ENCODE assay signal across 9 cellular contexts in the genomic region with DNA sequence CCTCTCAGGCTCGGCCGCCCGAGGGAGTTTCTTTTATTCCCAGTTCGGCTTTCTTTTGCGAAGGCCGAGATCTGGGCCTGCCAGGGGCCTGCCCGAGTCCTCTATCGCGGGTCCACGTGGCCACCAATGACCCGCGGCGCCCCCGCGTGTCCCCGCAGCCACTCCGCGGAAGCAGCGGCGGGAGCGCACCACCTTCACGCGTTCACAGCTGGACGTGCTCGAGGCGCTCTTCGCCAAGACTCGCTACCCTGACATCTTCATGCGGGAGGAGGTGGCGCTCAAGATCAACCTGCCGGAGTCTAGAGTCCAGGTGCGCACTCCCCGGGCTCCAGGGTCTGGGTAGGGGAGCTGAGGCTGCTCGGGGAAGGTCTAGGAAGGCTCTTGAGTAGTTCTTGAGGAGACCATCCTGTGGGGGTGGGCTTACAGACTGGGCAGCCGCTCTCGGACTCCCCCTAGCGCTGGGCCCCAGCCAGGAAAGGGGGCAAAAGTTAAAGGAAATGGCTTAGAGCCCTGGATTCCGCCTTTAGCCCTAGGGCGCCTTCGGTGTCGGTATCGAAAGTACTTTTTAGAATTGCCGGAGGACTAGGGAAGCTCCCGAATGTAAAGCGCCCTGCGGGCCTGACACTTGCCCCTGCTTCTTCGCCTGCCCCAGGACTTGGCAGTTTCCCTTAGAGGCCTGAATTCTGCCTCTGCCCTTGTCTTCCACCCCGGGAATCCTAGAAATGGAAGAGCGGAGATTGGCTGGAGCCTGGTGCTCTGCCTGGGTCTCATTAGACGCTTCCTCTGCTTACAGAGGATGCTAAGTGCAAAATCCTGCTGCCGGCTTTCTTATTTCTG. TPM values are rescaled to one million over a fixed set of nuclear protein-coding genes. Genes with fewer than 3 reads are reported as not detected.
DNase-seq lines count a peak whose midpoint lies in the region; FAIRE-seq and TF ChIP-seq lines count a peak whose summit lies in the region.
"Had no signal": no experiment of that assay in that cellular context is flagged by ENCODE, and none has a peak within 500 bp of the region (broad histone marks: within the 10 kb centered on the region; RNA-seq: fewer than 3 reads in every experiment).

No MANE protein-coding gene starts in this region.

- H3K23ac ChIP-seq in mesenchymal stem cell (ENCODE audit: low read length in 2 of 2): peak overlapping the region in 1 of 2 experiments; percentile 36

- peaks cover 0 to 2% of the 10 kb centered on the region in 2 experiments for H3K36me3 ChIP-seq in mesenchymal stem cell (ENCODE audit: control insufficient read depth in 1 of 2, insufficient read depth in 2 of 2, low read depth in 1 of 2, low read length in 2 of 2)

- 3% methylated on average over 51 of the region's 51 CpGs for WGBS in mesenchymal stem cell

- in situ Hi-C loops in astrocyte of the spinal cord (cut with HindIII; ENCODE audit: low sequenced_read_pairs): no loop called here

- peaks cover 94 to 95% of the 10 kb centered on the region in 2 experiments for H3K27me3 ChIP-seq in mesenchymal stem cell (ENCODE audit: control insufficient read depth in 1 of 2, insufficient read depth in 1 of 2, low read length in 2 of 2)

- H3K27ac ChIP-seq in mesenchymal stem cell (ENCODE audit: low read length, poor library complexity, severe bottlenecking): no peak overlapping the region

- H2AK5ac ChIP-seq in mesenchymal stem cell (ENCODE audit: low read length, severe bottlenecking): no peak overlapping the region

- DNase-seq in stimulated activated CD4-positive, alpha-beta T cell treated with anti-CD3 and anti-CD28 coated beads, Interleukin-2, amount 100 ng/mL, for 24 hours: peak; percentile 26 to 53
- DNase-seq in stimulated activated CD4-positive, alpha-beta T cell treated with anti-CD3 and anti-CD28 coated beads, Interleukin-12 subunit alpha, Interleukin-12 subunit beta, amount 100 ng/mL, for 4 hours: no peak
- no peak for DNase-seq in astrocyte of the spinal cord (ENCODE audit: low read depth, low spot score)
- DNase-seq in mesenchymal stem cell: peak; percentile 43
- no peak for DNase-seq in effector CD8-positive, alpha-beta T cell (lab: John Stamatoyannopoulos, UW)
- DNase-seq in NCI-H2081 (lab: John Stamatoyannopoulos, UW): no peak
- no peak for DNase-seq in HK-2 (ENCODE audit: unreplicated experiment)
- DNase-seq in frontal cortex (ENCODE audit: low spot score in 2 of 2): no peak

- no peak overlapping the region for H3K18ac ChIP-seq in mesenchymal stem cell (ENCODE audit: low read depth in 1 of 2, low read length in 2 of 2)

- no peak overlapping the region for H2BK15ac ChIP-seq in mesenchymal stem cell (ENCODE audit: low read depth, poor library complexity, severe bottlenecking)

- H3K4ac ChIP-seq in mesenchymal stem cell (ENCODE audit: low read depth in 1 of 2, low read length in 2 of 2): no peak overlapping the region

- H3K9ac ChIP-seq in mesenchymal stem cell (ENCODE audit: low read length): no peak overlapping the region

- no peak overlapping the region for H4K91ac ChIP-seq in mesenchymal stem cell (ENCODE audit: low read length)

- H2BK5ac ChIP-seq in mesenchymal stem cell (ENCODE audit: low read depth, low read length, poor library complexity, severe bottlenecking): no peak overlapping the region

- H2AFZ ChIP-seq in mesenchymal stem cell (ENCODE audit: low read depth, low read length): no peak overlapping the region

- no peak for FAIRE-seq in frontal cortex (lab: Jason Lieb, UNC)

- peak; percentile 39 for TF ChIP-seq CTCF in astrocyte of the spinal cord (IDR thresholded peaks at IDR 0.05; ENCODE audit: low read depth, low read length)

- no peaks in the 10 kb centered on the region for H3K79me1 ChIP-seq in mesenchymal stem cell (replicated peaks; ENCODE audit: low read length, poor library complexity, severe bottlenecking)

- peak overlapping the region; percentile 10 for H3K4me2 ChIP-seq in mesenchymal stem cell (ENCODE audit: low read length, poor library complexity, severe bottlenecking)

- H3K4me1 ChIP-seq in mesenchymal stem cell (ENCODE audit: control insufficient read depth, insufficient read depth, low read depth, low read length): peaks cover 43% of the 10 kb centered on the region

- no peaks in the 10 kb centered on the region for H3K9me3 ChIP-seq in mesenchymal stem cell (ENCODE audit: control insufficient read depth, low read length)

- H4K8ac ChIP-seq in mesenchymal stem cell (ENCODE audit: low read length): no peak overlapping the region

- H2BK120ac ChIP-seq in mesenchymal stem cell (ENCODE audit: low read depth, low read length): no peak overlapping the region

- H3K14ac ChIP-seq in mesenchymal stem cell (ENCODE audit: low read length in 2 of 2): no peak overlapping the region

- no peak overlapping the region for H2BK12ac ChIP-seq in mesenchymal stem cell (ENCODE audit: low read length in 2 of 2)

- H3K4me3 ChIP-seq in astrocyte of the spinal cord (ENCODE audit: low read depth, low read length) (no peak overlapping the region), mesenchymal stem cell (ENCODE audit: insufficient read depth in 1 of 2, low read depth in 1 of 2, low read length in 2 of 2) (peak overlapping the region; percentile 14 to 37)

RNA-seq across cellular contexts. Expression of a gene that starts 3.5 kb away (rescaled TPM):
- 0.01 TPM for polyA plus RNA-seq in mesenchymal stem cell (2013, experiment 1 of 2)
- polyA plus RNA-seq in mesenchymal stem cell (2013, experiment 2 of 2): not detected
- 0.82 TPM for total RNA-seq in frontal cortex
- total RNA-seq: T-helper 1 cell treated with Interleukin-12 subunit alpha and Interleukin-12 subunit beta and Interleukin-4 antibody, amounts not matched to agents 30 ng/mL and 1 ng/mL, for 36 hours had no signal

Comparison
In these comparisons a context has a peak if more than half of its experiments do, and no peak if none do; other contexts are left out.
1. DNase-seq: peak in stimulated activated CD4-positive, alpha-beta T cell treated with anti-CD3 and anti-CD28 coated beads, Interleukin-2, amount 100 ng/mL, for 24 hours (2 of 2) and mesenchymal stem cell (single experiment); none in stimulated activated CD4-positive, alpha-beta T cell treated with anti-CD3 and anti-CD28 coated beads, Interleukin-12 subunit alpha, Interleukin-12 subunit beta, amount 100 ng/mL, for 4 hours (single experiment), astrocyte of the spinal cord (single experiment), effector CD8-positive, alpha-beta T cell (single experiment), NCI-H2081 (0 of 2), HK-2 (single experiment) and frontal cortex (0 of 2).